In the genomic region with DNA sequence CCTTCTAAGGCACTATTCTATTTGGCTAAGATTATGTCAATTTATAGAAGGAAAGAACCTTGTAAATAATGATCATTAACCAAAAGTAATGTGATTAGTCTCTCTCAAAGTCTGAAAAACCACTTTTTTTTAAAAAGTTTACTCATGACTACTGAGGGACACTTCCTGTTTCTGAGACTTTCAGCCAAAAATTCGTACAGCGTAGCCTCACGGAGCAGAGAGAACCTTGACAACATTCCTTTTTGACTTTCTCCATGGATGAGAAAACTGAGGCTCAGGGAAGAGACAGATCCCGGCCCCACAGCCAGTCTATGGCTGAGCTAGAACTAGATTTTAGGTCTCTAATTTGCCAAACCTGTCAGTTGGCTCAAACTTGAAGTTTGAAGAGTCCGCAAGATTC, we compare ENCODE assay signal across 12 cellular contexts.
DNase-seq lines count a peak whose midpoint lies in the region; ATAC-seq and TF ChIP-seq lines count a peak whose summit lies in the region.
"Had no signal": no experiment of that assay in that cellular context is flagged by ENCODE, and none has a peak within 500 bp of the region (broad histone marks: within the 10 kb centered on the region; RNA-seq: fewer than 3 reads in every experiment).

No MANE protein-coding gene starts in this region.

- WGBS in esophagus squamous epithelium, 2 donors: 21 to 45% methylated on average over 5 of the region's 5 CpGs

- peak overlapping the region; percentile 17 for H3K4me3 ChIP-seq in SU-DHL-6 (ENCODE audit: insufficient read depth, low read length, poor library complexity, severe bottlenecking)
- H3K4me3 ChIP-seq in esophagus squamous epithelium: no peak overlapping the region
- no peak overlapping the region for H3K4me3 ChIP-seq in subcutaneous abdominal adipose tissue (ENCODE audit: low read depth in 1 of 5, low read length in 5 of 5)
- H3K4me3 ChIP-seq: esophagus muscularis mucosa had no signal

- H4K20me1 ChIP-seq in SU-DHL-6 (ENCODE audit: low read depth, low read length): no peaks in the 10 kb centered on the region

- no peaks in the 10 kb centered on the region for H3K27me3 ChIP-seq in SU-DHL-6 (ENCODE audit: low read length)
- H3K27me3 ChIP-seq in esophagus squamous epithelium: no peaks in the 10 kb centered on the region
- H3K27me3 ChIP-seq in subcutaneous abdominal adipose tissue (ENCODE audit: control insufficient read depth in 5 of 5, insufficient read depth in 4 of 5, low read length in 5 of 5): no peaks in the 10 kb centered on the region
- H3K27me3 ChIP-seq: esophagus muscularis mucosa had no signal

- intact Hi-C loops in esophagus squamous epithelium (cut with DNase I): no loop called here

- peaks cover 67% of the 10 kb centered on the region for H3F3A ChIP-seq in SU-DHL-6 (ENCODE audit: insufficient read depth)

- H3K9ac ChIP-seq in SU-DHL-6 (ENCODE audit: low read length): peak overlapping the region; percentile 74
- no peak overlapping the region for H3K9ac ChIP-seq in subcutaneous abdominal adipose tissue (ENCODE audit: low read length in 5 of 5)

- no peak for DNase-seq in activated T-cell treated with anti-CD3 and anti-CD28 coated beads, Interleukin-2, amount 50 U/mL, for 72 hours
- no peak for DNase-seq in activated T-cell treated with anti-CD3 and anti-CD28 coated beads for 4 hours
- no peak for DNase-seq in esophagus squamous epithelium (lab: John Stamatoyannopoulos, UW)
- DNase-seq in stimulated activated CD4-positive, alpha-beta T cell treated with anti-CD3 and anti-CD28 coated beads, Interleukin-4, amount 100 ng/mL, for 1 hour: no peak
- no peak for DNase-seq in DMS79 (lab: John Stamatoyannopoulos, UW)
- DNase-seq: Right ventricle myocardium superior; stimulated activated CD4-positive, alpha-beta T cell treated with anti-CD3 and anti-CD28 coated beads, Interleukin-12 subunit alpha, Interleukin-12 subunit beta, amount 100 ng/mL, for 4 hours had no signal

- no peak overlapping the region for H2AFZ ChIP-seq in SU-DHL-6 (ENCODE audit: low read depth, low read length, severe bottlenecking)

- peaks cover 37 to 68% of the 10 kb centered on the region in 2 donors for H3K36me3 Mint-ChIP-seq in activated T-cell treated with anti-CD3 and anti-CD28 coated beads, Interleukin-2, amount 50 U/mL, for 72 hours (ENCODE audit: insufficient read depth in 2 of 2)

- H3K36me3 ChIP-seq in SU-DHL-6 (ENCODE audit: low read length): no peaks in the 10 kb centered on the region
- H3K36me3 ChIP-seq in esophagus squamous epithelium: no peaks in the 10 kb centered on the region
- no peaks in the 10 kb centered on the region for H3K36me3 ChIP-seq in subcutaneous abdominal adipose tissue (ENCODE audit: control insufficient read depth in 5 of 5, insufficient read depth in 5 of 5, low read length in 5 of 5)
- H3K36me3 ChIP-seq: esophagus muscularis mucosa had no signal

- H3K9me3 ChIP-seq in SU-DHL-6 (ENCODE audit: insufficient read depth, low read length): no peaks in the 10 kb centered on the region
- H3K9me3 ChIP-seq in esophagus squamous epithelium: no peaks in the 10 kb centered on the region
- no peaks in the 10 kb centered on the region for H3K9me3 ChIP-seq in subcutaneous abdominal adipose tissue (ENCODE audit: control insufficient read depth in 5 of 5, low read length in 5 of 5)
- H3K9me3 ChIP-seq: esophagus muscularis mucosa had no signal

- H3K9me2 ChIP-seq in SU-DHL-6 (replicated peaks; ENCODE audit: insufficient read depth, low read length): no peaks in the 10 kb centered on the region

- TF ChIP-seq CTCF in SU-DHL-6 (IDR thresholded peaks at IDR 0.05; ENCODE audit: insufficient read depth, low read length, poor library complexity, severe bottlenecking): no peak
- TF ChIP-seq CTCF in esophagus squamous epithelium (IDR thresholded peaks at IDR 0.05): no peak

- H3K9me3 Mint-ChIP-seq in activated T-cell treated with anti-CD3 and anti-CD28 coated beads, Interleukin-2, amount 50 U/mL, for 72 hours: no peaks in the 10 kb centered on the region
- H3K9me3 Mint-ChIP-seq: neural crest cell had no signal

- H3K27ac ChIP-seq in SU-DHL-6 (ENCODE audit: low read depth, low read length): peak overlapping the region; percentile 100
- H3K27ac ChIP-seq in esophagus squamous epithelium: peak overlapping the region; percentile 55 to 81 (median 72)
- peak overlapping the region; percentile 63 for H3K27ac ChIP-seq in subcutaneous abdominal adipose tissue (ENCODE audit: low read depth, low read length)
- H3K27ac ChIP-seq: esophagus muscularis mucosa had no signal

- no peak for TF ChIP-seq POLR2A in esophagus squamous epithelium (IDR thresholded peaks at IDR 0.05)

- peaks cover 24 to 100% (median 76%) of the 10 kb centered on the region in 3 donors for H3K4me1 ChIP-seq in esophagus squamous epithelium
- peaks cover under 1 to 13% (median 2%) of the 10 kb centered on the region in 5 donors for H3K4me1 ChIP-seq in subcutaneous abdominal adipose tissue (ENCODE audit: control insufficient read depth in 5 of 5, insufficient read depth in 5 of 5, low read length in 5 of 5)

- no peaks in the 10 kb centered on the region for H3K27me3 Mint-ChIP-seq in activated T-cell treated with anti-CD3 and anti-CD28 coated beads, Interleukin-2, amount 50 U/mL, for 72 hours (ENCODE audit: low read depth)

- peaks cover 97% of the 10 kb centered on the region for H3K4me1 Mint-ChIP-seq in activated T-cell treated with anti-CD3 and anti-CD28 coated beads, Interleukin-2, amount 50 U/mL, for 72 hours (ENCODE audit: low read depth)

- ATAC-seq in activated T-cell treated with anti-CD3 and anti-CD28 coated beads, Interleukin-2, amount 50 U/mL, for 72 hours (replicated peaks in 1 of 2): no peak
- ATAC-seq in GM21390 (IDR thresholded peaks at IDR 0.05; ENCODE audit: unreplicated experiment): no peak

- no peaks in the 10 kb centered on the region for H3K79me2 ChIP-seq in SU-DHL-6 (ENCODE audit: insufficient read depth, low read length)

- H3K27ac Mint-ChIP-seq in activated T-cell treated with anti-CD3 and anti-CD28 coated beads, Interleukin-2, amount 50 U/mL, for 72 hours: peak overlapping the region; percentile 97

- H3K4me3 Mint-ChIP-seq in activated T-cell treated with anti-CD3 and anti-CD28 coated beads, Interleukin-2, amount 50 U/mL, for 72 hours: peak overlapping the region; percentile 86 to 100
- H3K4me3 Mint-ChIP-seq: neural crest cell had no signal

- peak overlapping the region; percentile 81 for H3K4me2 ChIP-seq in SU-DHL-6 (ENCODE audit: low read depth, low read length, poor library complexity, severe bottlenecking)
